1 cellular context compared by ENCODE assay signal in genomic region chr17:44146375-44147346, GRCh38.
TF ChIP-seq lines count a peak whose summit lies in the region.

No MANE protein-coding gene starts in this region.

TF ChIP-seq in SK-N-SH, 30 proteins besides CTCF, POLR2A, EP300 and RAD21 (continued from another document):
- TF ChIP-seq FOSL2 (IDR thresholded peaks at IDR 0.05; ENCODE audit: borderline replicate concordance, low read depth) = no peak
- no peak for TF ChIP-seq ZBTB33 (IDR thresholded peaks at IDR 0.05; ENCODE audit: borderline replicate concordance, low read depth)
- TF ChIP-seq NFIC (IDR thresholded peaks at IDR 0.05; ENCODE audit: borderline replicate concordance) = no peak
- TF ChIP-seq ELF1 (IDR thresholded peaks at IDR 0.05) = no peak
- no peak for TF ChIP-seq TAF1 (IDR thresholded peaks at IDR 0.05; ENCODE audit: borderline replicate concordance, low read depth, low read length)
